Comparison of ENCODE assay signal across 8 cellular contexts in genomic region chr16:83807710-83808572, GRCh38. TPM values are rescaled to one million over a fixed set of nuclear protein-coding genes. Genes with fewer than 3 reads are reported as not detected.
DNase-seq lines count a peak whose midpoint lies in the region; ATAC-seq and TF ChIP-seq lines count a peak whose summit lies in the region.

Gene HSBP1 (plus strand): TSS chr16:83807978. CDS start chr16:83808077, 99 bp downstream.

- H4K8ac ChIP-seq in IMR-90 (ENCODE audit: low read depth in 2 of 2, low read length in 2 of 2) = peak within 1 kb of the TSS; percentile 77 to 100

- BruUV-seq in IMR-90 (replicated peaks; lab: Mats Ljungman, UMichigan) (no TSS peak), PC-9 (replicated peaks; lab: Mats Ljungman, UMichigan) (TSS peak; percentile 36)

- H3K79me2 ChIP-seq in PC-9 (ENCODE audit: low read depth) = peaks cover 34% of the 10 kb centered on the region

- peak within 1 kb of the TSS; percentile 82 for H4K5ac ChIP-seq in IMR-90 (ENCODE audit: low read depth, low read length)

- peaks cover 9% of the 10 kb centered on the region; the same call in 1 of the 2 replicates for H4K20me1 ChIP-seq in IMR-90 (ENCODE audit: insufficient read depth, low read length)
- H4K20me1 ChIP-seq in PC-9 (ENCODE audit: insufficient read depth) = peaks cover 3% of the 10 kb centered on the region; the same call in 1 of the 2 replicates

- H3K9me2 ChIP-seq in PC-9 (ENCODE audit: insufficient read depth) = no peaks in the 10 kb centered on the region

- peak within 1 kb of the TSS; percentile 93 for H3K14ac ChIP-seq in IMR-90 (replicated peaks; ENCODE audit: low read depth, low read length)

- ATAC-seq in GM21529 (IDR thresholded peaks at IDR 0.05; ENCODE audit: unreplicated experiment) (peak; percentile 93), IMR-90 (ENCODE audit: low read depth) (peak; percentile 96)

- H3K9me1 ChIP-seq in IMR-90 (ENCODE audit: insufficient read depth, low read length) = peaks cover 5% of the 10 kb centered on the region

- H2AK9ac ChIP-seq in IMR-90 (replicated peaks; ENCODE audit: low read depth, low read length, poor library complexity) = peak within 1 kb of the TSS; percentile 94

- peaks cover 6% of the 10 kb centered on the region for H3K4me1 ChIP-seq in IMR-90 (ENCODE audit: control insufficient read depth, insufficient read depth, low read length)
- H3K4me1 ChIP-seq in PC-9 (replicated peaks; ENCODE audit: insufficient read depth) = peaks cover 33% of the 10 kb centered on the region
- H3K4me1 ChIP-seq in mucosa of rectum (ENCODE audit: control insufficient read depth in 2 of 2, insufficient read depth in 2 of 2, low read length in 2 of 2) = peaks cover 6 to 8% of the 10 kb centered on the region in 2 donors

- peak within 1 kb of the TSS; percentile 80 for H3K56ac ChIP-seq in IMR-90 (ENCODE audit: extremely low read depth, insufficient read depth, low read length)

- peak within 1 kb of the TSS; percentile 91 for H3K4ac ChIP-seq in IMR-90 (ENCODE audit: low read depth, low read length)

- H2BK120ac ChIP-seq in IMR-90 (ENCODE audit: low read depth, low read length) = peak within 1 kb of the TSS; percentile 43; the same call in 1 of the 2 replicates

- H2BK15ac ChIP-seq in IMR-90 (ENCODE audit: low read depth, low read length) = no peak within 1 kb of the TSS; the same call in 2 of the 3 replicates

- H2AFZ ChIP-seq in IMR-90 (replicated peaks; ENCODE audit: low read length, poor library complexity) (peak within 1 kb of the TSS; percentile 99), PC-9 (peak within 1 kb of the TSS; percentile 98)

- H3K27ac ChIP-seq in IMR-90 (ENCODE audit: insufficient read depth, low read length) = peak within 1 kb of the TSS; percentile 86
- no peak within 1 kb of the TSS for H3K27ac ChIP-seq in PC-9
- H3K27ac ChIP-seq in mucosa of rectum (ENCODE audit: low read depth in 2 of 2, low read length in 2 of 2) = peak within 1 kb of the TSS; percentile 69 to 75

- peak within 1 kb of the TSS; percentile 96 for H3K4me3 ChIP-seq in IMR-90 (ENCODE audit: insufficient read depth, low read depth, low read length)
- peak within 1 kb of the TSS; percentile 65 for H3K4me3 ChIP-seq in PC-9
- peak within 1 kb of the TSS; percentile 91 to 95 for H3K4me3 ChIP-seq in mucosa of rectum (ENCODE audit: low read length in 2 of 2)

- peak within 1 kb of the TSS; percentile 66; the same call in 1 of the 2 replicates for H4K91ac ChIP-seq in IMR-90 (ENCODE audit: insufficient read depth, low read depth, low read length)

- peak within 1 kb of the TSS; percentile 90; the same call in 1 of the 2 replicates for H3K23ac ChIP-seq in IMR-90 (ENCODE audit: low read depth, low read length)

- peaks cover 20 to 26% of the 10 kb centered on the region in 2 experiments for H3K79me1 ChIP-seq in IMR-90 (ENCODE audit: low read depth in 1 of 2, low read length in 2 of 2)

- CTCF ChIA-PET in IMR-90 (lab: Yijun Ruan, JAX) (no interaction called here), PC-9 (lab: Charles Lee) (no interaction called here)

- H2BK20ac ChIP-seq in IMR-90 (ENCODE audit: low read depth, low read length) = peak within 1 kb of the TSS; percentile 78; the same call in 1 of the 2 replicates

- H3K18ac ChIP-seq in IMR-90 (ENCODE audit: low read depth, low read length) = peak within 1 kb of the TSS; percentile 83

- peak within 1 kb of the TSS; percentile 72 for H2BK5ac ChIP-seq in IMR-90 (ENCODE audit: low read depth, low read length, poor library complexity, severe bottlenecking)

- POLR2A ChIA-PET in IMR-90 (lab: Charles Lee; ENCODE audit: unreplicated experiment) (no interaction called here), PC-9 (lab: Charles Lee; ENCODE audit: unreplicated experiment) (interaction anchor here (0.6 kb wide), 1 partner anchor 668 kb away, joined by 4 read pairs; no protein-coding TSS in a partner anchor)

- H3F3A ChIP-seq in PC-9 (ENCODE audit: insufficient read depth, low read depth) = peaks cover 1% of the 10 kb centered on the region; the same call in 1 of the 2 replicates

- H3K9ac ChIP-seq in IMR-90 (ENCODE audit: low read depth, low read length) = peak within 1 kb of the TSS; percentile 97
- H3K9ac ChIP-seq in mucosa of rectum (ENCODE audit: low read depth in 1 of 2, low read length in 2 of 2) = peak within 1 kb of the TSS; percentile 84 to 86

- H3K9me3 ChIP-seq in IMR-90 (ENCODE audit: control insufficient read depth, insufficient read depth, low read length) = no peaks in the 10 kb centered on the region
- no peaks in the 10 kb centered on the region for H3K9me3 ChIP-seq in PC-9 (ENCODE audit: insufficient read depth, low read depth)
- no peaks in the 10 kb centered on the region for H3K9me3 ChIP-seq in mucosa of rectum (ENCODE audit: control insufficient read depth in 2 of 2, low read length in 2 of 2)

- TF ChIP-seq CTCF in IMR-90 (conservative IDR thresholded peaks at IDR 0.05; ENCODE audit: low read depth, low read length) (no peak), PC-9 (conservative IDR thresholded peaks at IDR 0.05) (no peak)

- TF ChIP-seq RAD21 in IMR-90 (IDR thresholded peaks at IDR 0.05; ENCODE audit: low read length) = no peak

- no peaks in the 10 kb centered on the region for H3K27me3 ChIP-seq in IMR-90 (ENCODE audit: control insufficient read depth, insufficient read depth, low read length)
- H3K27me3 ChIP-seq in PC-9 (ENCODE audit: insufficient read depth, low read depth) = no peaks in the 10 kb centered on the region
- no peaks in the 10 kb centered on the region for H3K27me3 ChIP-seq in mucosa of rectum (ENCODE audit: control insufficient read depth in 2 of 2, insufficient read depth in 2 of 2, low read length in 2 of 2)

- H3K36me3 ChIP-seq in IMR-90 (ENCODE audit: control insufficient read depth, insufficient read depth, low read length) (peaks cover 4% of the 10 kb centered on the region; the same call in 1 of the 2 replicates), PC-9 (ENCODE audit: low read depth) (peaks cover 24% of the 10 kb centered on the region; the same call in 1 of the 2 replicates), mucosa of rectum (ENCODE audit: control insufficient read depth in 2 of 2, insufficient read depth in 2 of 2, low read length in 2 of 2) (peaks cover 4 to 18% of the 10 kb centered on the region in 2 donors)

- peak within 1 kb of the TSS; percentile 57; the same call in 1 of the 2 replicates for H2AK5ac ChIP-seq in IMR-90 (ENCODE audit: low read depth, low read length)

- H3K4me2 ChIP-seq in IMR-90 (ENCODE audit: low read depth, low read length) = peak within 1 kb of the TSS; percentile 94
- peak within 1 kb of the TSS; percentile 99 for H3K4me2 ChIP-seq in PC-9

- intact Hi-C loops in IMR-90 (cut with micrococcal nuclease) (loop anchor here (5.0 kb wide), 1 partner anchor 121 kb away; no protein-coding TSS in a partner anchor), PC-9 (cut with micrococcal nuclease; ENCODE audit: unreplicated experiment) (no loop called here)

- DNase-seq in DMS153 treated with DMSO at 0.1 percent for 48 hours (lab: John Stamatoyannopoulos, UW; ENCODE audit: unreplicated experiment) = peak; percentile 66
- peak; percentile 86 for DNase-seq in IMR-90
- peak; percentile 78 to 91 for DNase-seq in PC-9
- peak; percentile 93 for DNase-seq in activated T-cell treated with anti-CD3 and anti-CD28 coated beads for 48 hours (ENCODE audit: low read depth)
- DNase-seq in erythroblast (lab: John Stamatoyannopoulos, UW) = peak; percentile 93 to 94
- peak; percentile 79 to 84 for DNase-seq in stimulated activated CD8-positive, alpha-beta memory T cell treated with anti-CD3 and anti-CD28 coated beads, Interleukin-4, amount 100 ng/mL, for 4 hours (ENCODE audit: low read depth in 2 of 2, low spot score in 1 of 2)

- in situ Hi-C loops in IMR-90 (cut with MboI; ENCODE audit: low sequenced_read_pairs) = no loop called here

- TF ChIP-seq POLR2A in IMR-90 (IDR thresholded peaks at IDR 0.05; ENCODE audit: low read depth, low read length) (peak; percentile 46; the same call in 1 of the 2 replicates), erythroblast (IDR thresholded peaks at IDR 0.05; ENCODE audit: low read length) (peak; percentile 56)

- dilution Hi-C loops in IMR-90 (cut with HindIII; ENCODE audit: low sequenced_read_pairs, unreplicated experiment) = no loop called here

- WGBS in IMR-90 (ENCODE audit: extremely low coverage in 2 of 2, insufficient read length in 1 of 2), 2 experiments = 0% methylated on average over 18 of the region's 76 CpGs; no CpG with 5 or more reads in 1 of the 2 experiments

TF ChIP-seq in IMR-90, 13 proteins besides CTCF, POLR2A, EP300 and RAD21:
- TF ChIP-seq MXI1 (IDR thresholded peaks at IDR 0.05; ENCODE audit: borderline replicate concordance, low read depth, low read length) = peak; percentile 71; the same call in 1 of the 2 replicates
- TF ChIP-seq MAZ (IDR thresholded peaks at IDR 0.05; ENCODE audit: borderline replicate concordance, low read depth, low read length) = peak; percentile 69; the same call in 1 of the 2 replicates
- TF ChIP-seq RCOR1 (IDR thresholded peaks at IDR 0.05; ENCODE audit: insufficient replicate concordance, low read length) = no peak

RNA-seq across cellular contexts. Expression of gene HSBP1, which starts in this region (rescaled TPM):
- total RNA-seq in IMR-90 (2012; rRNA removed) = 8.8 and 20.6 TPM in 2 replicates
- polyA plus RNA-seq in IMR-90 (2012; rRNA removed) = 65.2 and 125 TPM in 2 replicates
- polyA plus RNA-seq in IMR-90 (2012; cell fraction: cytosol; rRNA removed) = 4.9 and 5.5 TPM in 2 replicates
- 5.2 and 22.2 TPM in 2 replicates for polyA plus RNA-seq in IMR-90 (2012; cell fraction: nucleus; rRNA removed; ENCODE audit: low replicate concordance)
- total RNA-seq in PC-9 (2021) = 89.9 and 130 TPM in 2 replicates
